In the genomic region with DNA sequence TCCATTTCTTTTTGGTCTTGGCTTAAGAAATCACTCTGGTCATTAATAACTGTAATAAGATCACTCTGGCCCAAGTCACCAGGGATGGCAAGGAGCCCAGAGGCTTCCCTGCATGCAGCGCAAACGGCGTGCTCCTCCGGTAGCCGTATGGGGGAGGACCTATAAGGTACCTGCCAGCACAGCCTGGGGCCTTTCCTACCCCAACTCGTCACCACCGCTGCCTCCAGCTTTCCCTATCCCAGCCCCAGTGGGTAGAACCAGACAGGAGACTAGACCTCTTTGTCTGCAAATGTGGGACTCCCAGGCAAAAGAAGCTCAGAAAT, we compare ENCODE assay signal across 1 cellular context.
TF ChIP-seq lines count a peak whose summit lies in the region.

No MANE protein-coding gene starts in this region.

TF ChIP-seq in HepG2, 621 proteins besides CTCF, POLR2A, EP300 and RAD21 (continued from another document):
- TF ChIP-seq, protein P1, sequence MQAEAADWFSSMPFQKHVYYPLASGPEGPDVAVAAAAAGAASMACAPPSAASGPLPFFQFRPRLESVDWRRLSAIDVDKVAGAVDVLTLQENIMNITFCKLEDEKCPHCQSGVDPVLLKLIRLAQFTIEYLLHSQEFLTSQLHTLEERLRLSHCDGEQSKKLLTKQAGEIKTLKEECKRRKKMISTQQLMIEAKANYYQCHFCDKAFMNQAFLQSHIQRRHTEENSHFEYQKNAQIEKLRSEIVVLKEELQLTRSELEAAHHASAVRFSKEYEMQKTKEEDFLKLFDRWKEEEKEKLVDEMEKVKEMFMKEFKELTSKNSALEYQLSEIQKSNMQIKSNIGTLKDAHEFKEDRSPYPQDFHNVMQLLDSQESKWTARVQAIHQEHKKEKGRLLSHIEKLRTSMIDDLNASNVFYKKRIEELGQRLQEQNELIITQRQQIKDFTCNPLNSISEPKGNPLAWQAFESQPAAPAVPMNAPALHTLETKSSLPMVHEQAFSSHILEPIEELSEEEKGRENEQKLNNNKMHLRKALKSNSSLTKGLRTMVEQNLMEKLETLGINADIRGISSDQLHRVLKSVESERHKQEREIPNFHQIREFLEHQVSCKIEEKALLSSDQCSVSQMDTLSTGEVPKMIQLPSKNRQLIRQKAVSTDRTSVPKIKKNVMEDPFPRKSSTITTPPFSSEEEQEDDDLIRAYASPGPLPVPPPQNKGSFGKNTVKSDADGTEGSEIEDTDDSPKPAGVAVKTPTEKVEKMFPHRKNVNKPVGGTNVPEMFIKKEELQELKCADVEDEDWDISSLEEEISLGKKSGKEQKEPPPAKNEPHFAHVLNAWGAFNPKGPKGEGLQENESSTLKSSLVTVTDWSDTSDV (CRISPR knock-in tag; IDR thresholded peaks at IDR 0.05): no peak
- TF ChIP-seq GABPB1 (CRISPR knock-in tag; IDR thresholded peaks at IDR 0.05) (no peak), ZBTB20 (CRISPR knock-in tag; IDR thresholded peaks at IDR 0.05; ENCODE audit: borderline replicate concordance, low read depth) (no peak), KLF9 (CRISPR knock-in tag; IDR thresholded peaks at IDR 0.05; ENCODE audit: low read depth) (no peak), ZNF451 (CRISPR knock-in tag; IDR thresholded peaks at IDR 0.05) (no peak), FOXP1 (IDR thresholded peaks at IDR 0.05) (no peak), FOXP1 (CRISPR knock-in tag; IDR thresholded peaks at IDR 0.05) (no peak), NFATC3 (CRISPR knock-in tag; IDR thresholded peaks at IDR 0.05) (no peak), ZNF12 (CRISPR knock-in tag; IDR thresholded peaks at IDR 0.05) (no peak)
TF ChIP-seq in HepG2: peak in this region for 0.
